Comparison of ENCODE assay signal across 13 cellular contexts in genomic region chr6:39303425-39304153, GRCh38. TPM values are rescaled to one million over a fixed set of nuclear protein-coding genes. Genes with fewer than 3 reads are reported as not detected.
DNase-seq lines count a peak whose midpoint lies in the region; ATAC-seq and TF ChIP-seq lines count a peak whose summit lies in the region.
"Had no signal": no experiment of that assay in that cellular context is flagged by ENCODE, and none has a peak within 500 bp of the region (broad histone marks: within the 10 kb centered on the region; RNA-seq: fewer than 3 reads in every experiment).

No MANE protein-coding gene starts in this region.

- intact Hi-C loops in activated CD4-positive, alpha-beta T cell treated with anti-CD3 and anti-CD28 coated beads for 36 hours (cut with DNase I, micrococcal nuclease), result loop anchor here (1.0 to 2.0 kb wide), 8 partner anchors 74 to 431 kb away; partner anchors contain the start of gene KCNK5 (in 2 of the 2)
- intact Hi-C loops in PC-9 (cut with micrococcal nuclease; ENCODE audit: unreplicated experiment), result loop anchor here (1.0 to 5.0 kb wide), 5 partner anchors 74 to 431 kb away; partner anchors contain the start of gene KCNK5
- intact Hi-C loops in transverse colon (cut with DNase I; ENCODE audit: low total_unique reads), result loop anchor here (2.0 kb wide), 1 partner anchor 137 kb away; no protein-coding TSS in a partner anchor

- no peaks in the 10 kb centered on the region for H3K36me3 Mint-ChIP-seq in activated CD4-positive, alpha-beta T cell treated with anti-CD3 and anti-CD28 coated beads for 36 hours (ENCODE audit: low read depth)
- peaks cover 0 to 4% of the 10 kb centered on the region in 2 donors for H3K36me3 Mint-ChIP-seq in stimulated activated naive B cell treated with anti-CD40 and anti-IgM and Interleukin-4, amounts not matched to agents 10 μg/mL and 1 μg/mL and 100 μg/mL, for 72 hours
- no peaks in the 10 kb centered on the region for H3K36me3 Mint-ChIP-seq in progenitor cell of endocrine pancreas (ENCODE audit: insufficient read depth)
- H3K36me3 Mint-ChIP-seq: CD4-positive, CD25-positive, alpha-beta regulatory T cell; immature natural killer cell had no signal

- no peak overlapping the region for H2AFZ ChIP-seq in PC-9

- peak; percentile 6 for ATAC-seq in activated CD4-positive, alpha-beta T cell treated with anti-CD3 and anti-CD28 coated beads for 36 hours
- ATAC-seq in gastroesophageal sphincter, result peak; percentile 32
- ATAC-seq in stimulated activated naive B cell treated with anti-CD40 and anti-IgM and Interleukin-4, amounts not matched to agents 10 μg/mL and 1 μg/mL and 100 μg/mL, for 72 hours (replicated peaks), result peak; percentile 9 to 17

- TF ChIP-seq POLR2A in gastroesophageal sphincter (IDR thresholded peaks at IDR 0.05) (no peak), transverse colon (IDR thresholded peaks at IDR 0.05) (no peak)

- DNase-seq in activated CD4-positive, alpha-beta T cell treated with anti-CD3 and anti-CD28 coated beads for 36 hours, result no peak
- no peak for DNase-seq in activated CD4-positive, alpha-beta T cell treated with anti-CD3 and anti-CD28 coated beads for 1 hour
- DNase-seq in PC-9 (no peak), progenitor cell of endocrine pancreas (ENCODE audit: low spot score, unreplicated experiment) (no peak), transverse colon (no peak)
- no peak for DNase-seq in stimulated activated naive B cell treated with anti-CD40 and anti-IgM and Interleukin-4, amounts not matched to agents 10 μg/mL and 1 μg/mL and 100 μg/mL, for 72 hours
- no peak for DNase-seq in activated CD4-positive, alpha-beta T cell treated with anti-CD3 and anti-CD28 coated beads, Interleukin-2, amount 50 U/mL, for 4 hours

- H3K4me1 ChIP-seq in PC-9 (replicated peaks; ENCODE audit: insufficient read depth), result peaks cover 5% of the 10 kb centered on the region; the same call in 1 of the 2 replicates
- H3K4me1 ChIP-seq in gastroesophageal sphincter, result peaks cover 0 to 6% (median 0%) of the 10 kb centered on the region in 3 donors
- peaks cover 0 to 6% (median 3%) of the 10 kb centered on the region in 4 donors for H3K4me1 ChIP-seq in transverse colon

- H3K36me3 ChIP-seq in PC-9 (ENCODE audit: low read depth), result no peaks in the 10 kb centered on the region
- no peaks in the 10 kb centered on the region for H3K36me3 ChIP-seq in gastroesophageal sphincter
- H3K36me3 ChIP-seq in transverse colon, result no peaks in the 10 kb centered on the region
- H3K36me3 ChIP-seq: neutrophil, tibial artery had no signal

- WGBS in gastroesophageal sphincter (ENCODE audit: low coverage in 1 of 2), 2 donors, result 73 to 84% methylated on average over 5 to 13 of the region's 30 CpGs
- WGBS in transverse colon (ENCODE audit: low coverage in 1 of 2), 2 donors, result 50 to 85% methylated on average over 2 to 30 of the region's 30 CpGs

- H3K27me3 Mint-ChIP-seq in activated CD4-positive, alpha-beta T cell treated with anti-CD3 and anti-CD28 coated beads for 36 hours, result no peaks in the 10 kb centered on the region
- H3K27me3 Mint-ChIP-seq in stimulated activated naive B cell treated with anti-CD40 and anti-IgM and Interleukin-4, amounts not matched to agents 10 μg/mL and 1 μg/mL and 100 μg/mL, for 72 hours, result peaks cover 12 to 31% of the 10 kb centered on the region in 2 donors
- peaks cover 52% of the 10 kb centered on the region for H3K27me3 Mint-ChIP-seq in progenitor cell of endocrine pancreas

- H3K9me3 ChIP-seq in PC-9 (ENCODE audit: insufficient read depth, low read depth) (no peaks in the 10 kb centered on the region), gastroesophageal sphincter (peaks cover 0 to 7% (median 0%) of the 10 kb centered on the region in 3 donors), transverse colon (no peaks in the 10 kb centered on the region)
- H3K9me3 ChIP-seq: neutrophil, tibial artery had no signal

- no peak for TF ChIP-seq EP300 in gastroesophageal sphincter (IDR thresholded peaks at IDR 0.05)
- no peak for TF ChIP-seq EP300 in transverse colon (IDR thresholded peaks at IDR 0.05; ENCODE audit: low read depth)

- POLR2A ChIA-PET in activated CD4-positive, alpha-beta T cell treated with anti-CD3 and anti-CD28 coated beads for 36 hours (lab: Charles Lee), result interaction anchor here (0.6 kb wide), 1 partner anchor 192 kb away, joined by 3 read pairs; no protein-coding TSS in a partner anchor
- POLR2A ChIA-PET in PC-9 (lab: Charles Lee; ENCODE audit: unreplicated experiment), result interaction anchor here (0.6 kb wide), 1 partner anchor 249 kb away, joined by 5 read pairs; no protein-coding TSS in a partner anchor

- H3K79me2 ChIP-seq in PC-9 (ENCODE audit: low read depth), result no peaks in the 10 kb centered on the region

- no TSS peak for BruUV-seq in PC-9 (replicated peaks; lab: Mats Ljungman, UMichigan)

- H3K4me3 Mint-ChIP-seq in activated CD4-positive, alpha-beta T cell treated with anti-CD3 and anti-CD28 coated beads for 36 hours, result no peak overlapping the region
- no peak overlapping the region for H3K4me3 Mint-ChIP-seq in stimulated activated naive B cell treated with anti-CD40 and anti-IgM and Interleukin-4, amounts not matched to agents 10 μg/mL and 1 μg/mL and 100 μg/mL, for 72 hours
- H3K4me3 Mint-ChIP-seq in progenitor cell of endocrine pancreas (ENCODE audit: low read depth), result no peak overlapping the region

- no peaks in the 10 kb centered on the region for H3F3A ChIP-seq in PC-9 (ENCODE audit: insufficient read depth, low read depth)

- CTCF ChIA-PET in activated CD4-positive, alpha-beta T cell treated with anti-CD3 and anti-CD28 coated beads for 36 hours (lab: Charles Lee), result interaction anchor here (0.6 to 9.7 kb wide), 42 partner anchors 8 to 1181 kb away, joined by 3 to 211 read pairs (median 4); partner anchors contain the start of genes KCNK16 and KCNK5
- CTCF ChIA-PET in PC-9 (lab: Charles Lee), result interaction anchor here (0.8 to 1.1 kb wide), 3 partner anchors 23 to 137 kb away, joined by 3 to 7 read pairs (median 4); no protein-coding TSS in a partner anchor

- H3K4me2 ChIP-seq in PC-9, result no peak overlapping the region

- H3K27me3 ChIP-seq in PC-9 (ENCODE audit: insufficient read depth, low read depth), result no peaks in the 10 kb centered on the region
- peaks cover 34% of the 10 kb centered on the region for H3K27me3 ChIP-seq in gastroesophageal sphincter
- no peaks in the 10 kb centered on the region for H3K27me3 ChIP-seq in transverse colon
- H3K27me3 ChIP-seq: neutrophil, tibial artery had no signal

- peaks cover 4% of the 10 kb centered on the region for H3K4me1 Mint-ChIP-seq in activated CD4-positive, alpha-beta T cell treated with anti-CD3 and anti-CD28 coated beads for 36 hours
- no peaks in the 10 kb centered on the region for H3K4me1 Mint-ChIP-seq in stimulated activated naive B cell treated with anti-CD40 and anti-IgM and Interleukin-4, amounts not matched to agents 10 μg/mL and 1 μg/mL and 100 μg/mL, for 72 hours
- no peaks in the 10 kb centered on the region for H3K4me1 Mint-ChIP-seq in progenitor cell of endocrine pancreas (ENCODE audit: low read depth)

- H3K9me3 Mint-ChIP-seq in activated CD4-positive, alpha-beta T cell treated with anti-CD3 and anti-CD28 coated beads for 36 hours (ENCODE audit: low read depth), result no peaks in the 10 kb centered on the region
- H3K9me3 Mint-ChIP-seq in stimulated activated naive B cell treated with anti-CD40 and anti-IgM and Interleukin-4, amounts not matched to agents 10 μg/mL and 1 μg/mL and 100 μg/mL, for 72 hours, result peaks cover 4 to 5% of the 10 kb centered on the region in 2 donors
- no peaks in the 10 kb centered on the region for H3K9me3 Mint-ChIP-seq in progenitor cell of endocrine pancreas (ENCODE audit: low read depth)
- H3K9me3 Mint-ChIP-seq: CD4-positive, CD25-positive, alpha-beta regulatory T cell; immature natural killer cell had no signal

- no peak overlapping the region for H3K4me3 ChIP-seq in PC-9
- no peak overlapping the region for H3K4me3 ChIP-seq in gastroesophageal sphincter
- no peak overlapping the region for H3K4me3 ChIP-seq in transverse colon
- H3K4me3 ChIP-seq: tibial artery had no signal

- in situ Hi-C loops in transverse colon (cut with MboI; ENCODE audit: low pct_ligation_motif_present in 1 of 4, low pct_unique_long_range_greater_than_20kb in 1 of 4, low sequenced_read_pairs in 3 of 4), result loop anchor here (5.0 to 25.0 kb wide), 6 partner anchors 136 to 441 kb away; no protein-coding TSS in a partner anchor

- no peak overlapping the region for H3K27ac ChIP-seq in PC-9
- no peak overlapping the region for H3K27ac ChIP-seq in gastroesophageal sphincter
- H3K27ac ChIP-seq in transverse colon, result no peak overlapping the region
- H3K27ac ChIP-seq: neutrophil, tibial artery had no signal

- H4K20me1 ChIP-seq in PC-9 (ENCODE audit: insufficient read depth), result no peaks in the 10 kb centered on the region

- peak; percentile 53; the same call in 1 of the 2 replicates for TF ChIP-seq CTCF in PC-9 (conservative IDR thresholded peaks at IDR 0.05)
- no peak for TF ChIP-seq CTCF in gastroesophageal sphincter (IDR thresholded peaks at IDR 0.05)
- TF ChIP-seq CTCF in progenitor cell of endocrine pancreas (IDR thresholded peaks at IDR 0.05; ENCODE audit: unreplicated experiment), result no peak
- TF ChIP-seq CTCF in transverse colon (IDR thresholded peaks at IDR 0.05), result no peak

- H3K9me2 ChIP-seq in PC-9 (ENCODE audit: insufficient read depth), result no peaks in the 10 kb centered on the region

- H3K27ac Mint-ChIP-seq in activated CD4-positive, alpha-beta T cell treated with anti-CD3 and anti-CD28 coated beads for 36 hours, result no peak overlapping the region
- no peak overlapping the region for H3K27ac Mint-ChIP-seq in stimulated activated naive B cell treated with anti-CD40 and anti-IgM and Interleukin-4, amounts not matched to agents 10 μg/mL and 1 μg/mL and 100 μg/mL, for 72 hours
- no peak overlapping the region for H3K27ac Mint-ChIP-seq in progenitor cell of endocrine pancreas

RNA-seq across cellular contexts. Expression of gene KCNK17, which starts 10.6 kb away (rescaled TPM):
- not detected for total RNA-seq in activated CD4-positive, alpha-beta T cell treated with anti-CD3 and anti-CD28 coated beads for 36 hours
- not detected in 2 replicates for total RNA-seq in PC-9 (2021)
- under 1 TPM in 2 of 4 donors, not detected in 2; 0.27 to 0.47 TPM for total RNA-seq in gastroesophageal sphincter
- 11.2 and 11.6 TPM in 2 replicates for total RNA-seq in progenitor cell of endocrine pancreas
- under 1 TPM in 1 of 4 donors, not detected in 3; 0.96 TPM for total RNA-seq in transverse colon
- total RNA-seq: CD4-positive, CD25-positive, alpha-beta regulatory T cell had no signal

RNA-seq across cellular contexts. Expression of gene KCNK16, which starts 18.9 kb away (rescaled TPM):
- not detected for total RNA-seq in activated CD4-positive, alpha-beta T cell treated with anti-CD3 and anti-CD28 coated beads for 36 hours
- total RNA-seq in PC-9 (2021), result not detected in 2 replicates
- total RNA-seq in gastroesophageal sphincter, result not detected
- total RNA-seq in progenitor cell of endocrine pancreas, result 32.9 and 35.2 TPM in 2 replicates
- total RNA-seq in transverse colon, result not detected
- total RNA-seq: aorta; CD4-positive, CD25-positive, alpha-beta regulatory T cell had no signal

Comparison
In these comparisons a context has a peak if more than half of its experiments do, and no peak if none do; other contexts are left out.
1. RNA of gene KCNK16, which starts 18.9 kb away (total RNA-seq): 32.9 to 35.2 TPM in progenitor cell of endocrine pancreas; not detected in activated CD4-positive, alpha-beta T cell treated with anti-CD3 and anti-CD28 coated beads for 36 hours, not detected in PC-9, not detected in gastroesophageal sphincter and not detected in transverse colon; every median in the first group is over 10 times any median in the second.
2. Peak in every context shown above with its lines, with median percentiles within 50 percentile points of each other: ATAC-seq.